Comparison of ENCODE assay signal across 18 cellular contexts in the genomic region with DNA sequence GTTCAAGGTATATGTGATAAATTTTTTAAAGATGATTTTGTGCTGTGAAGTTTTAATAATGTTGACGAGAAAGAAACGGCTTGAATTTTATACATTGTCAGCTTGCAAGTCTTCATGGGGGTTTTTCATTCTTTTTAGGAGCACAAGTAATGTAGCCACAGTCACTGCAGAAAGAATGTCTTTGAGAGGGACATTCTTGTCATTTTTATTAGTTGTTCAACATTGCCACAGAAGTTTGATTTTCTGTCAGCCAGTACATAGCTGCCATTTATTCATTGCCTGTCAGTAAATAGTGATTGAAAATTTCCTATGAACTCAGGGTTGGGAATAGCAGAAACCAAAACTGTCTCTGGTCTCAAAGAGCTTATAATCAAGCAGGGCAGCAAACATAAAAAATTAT.
DNase-seq lines count a peak whose midpoint lies in the region; ATAC-seq and TF ChIP-seq lines count a peak whose summit lies in the region.
"Had no signal": no experiment of that assay in that cellular context is flagged by ENCODE, and none has a peak within 500 bp of the region (broad histone marks: within the 10 kb centered on the region; RNA-seq: fewer than 3 reads in every experiment).

No MANE protein-coding gene starts in this region.

- peak overlapping the region; percentile 79 for H3K27ac ChIP-seq in left ventricle myocardium inferior (replicated peaks)
- peak overlapping the region; percentile 89 to 99 (median 92) for H3K27ac ChIP-seq in gastroesophageal sphincter
- peak overlapping the region; percentile 82 for H3K27ac ChIP-seq in rectal smooth muscle tissue (ENCODE audit: low read depth, low read length)
- H3K27ac ChIP-seq in uterus, result peak overlapping the region; percentile 51 to 59
- H3K27ac ChIP-seq: epithelial cell of prostate had no signal

- peak overlapping the region; percentile 10 for H3K4me3 ChIP-seq in left ventricle myocardium inferior
- no peak overlapping the region for H3K4me3 ChIP-seq in gastroesophageal sphincter
- no peak overlapping the region for H3K4me3 ChIP-seq in rectal smooth muscle tissue (ENCODE audit: low read length)
- H3K4me3 ChIP-seq in uterus, result no peak overlapping the region
- H3K4me3 ChIP-seq: A549, right lobe of liver had no signal

- TF ChIP-seq EP300 in gastroesophageal sphincter (IDR thresholded peaks at IDR 0.05), result no peak

- H3K9ac ChIP-seq in rectal smooth muscle tissue (ENCODE audit: low read length), result no peak overlapping the region

- H3K27me3 ChIP-seq in left ventricle myocardium inferior (ENCODE audit: low read depth), result no peaks in the 10 kb centered on the region
- no peaks in the 10 kb centered on the region for H3K27me3 ChIP-seq in gastroesophageal sphincter
- H3K27me3 ChIP-seq in rectal smooth muscle tissue (ENCODE audit: control insufficient read depth, insufficient read depth, low read length), result no peaks in the 10 kb centered on the region
- no peaks in the 10 kb centered on the region for H3K27me3 ChIP-seq in uterus
- H3K27me3 ChIP-seq: right lobe of liver had no signal

- H3K9me3 ChIP-seq in left ventricle myocardium inferior (replicated peaks) (no peaks in the 10 kb centered on the region), gastroesophageal sphincter (no peaks in the 10 kb centered on the region), uterus (no peaks in the 10 kb centered on the region)
- H3K9me3 ChIP-seq: A549, right lobe of liver had no signal

- DNase-seq in left ventricle myocardium inferior (no peak), left ventricle myocardium superior (no peak), uterus (no peak), NCI-H1694 (lab: John Stamatoyannopoulos, UW) (no peak)
- DNase-seq: activated CD4-positive, alpha-beta T cell treated with anti-CD3 and anti-CD28 coated beads for 1 hour; amygdala; H7; NCI-H526; stimulated activated CD4-positive, alpha-beta T cell treated with anti-CD3 and anti-CD28 coated beads, Interleukin-2, amount 100 ng/mL, for 24 hours had no signal

- ATAC-seq in left ventricle myocardium superior (no peak), gastroesophageal sphincter (no peak), GM19035 (IDR thresholded peaks at IDR 0.05; ENCODE audit: unreplicated experiment) (no peak), GM18505 (IDR thresholded peaks at IDR 0.05; ENCODE audit: unreplicated experiment) (no peak)
- ATAC-seq: A549; activated CD8-positive, alpha-beta memory T cell treated with anti-CD3 and anti-CD28 coated beads, Interleukin-2, amount 10 ng/mL, durations not matched to agents 7 days and 5 days; SK-N-SH treated with all-trans-retinoic acid at 6 μM for 48 hours had no signal

- no peak for TF ChIP-seq CTCF in left ventricle myocardium inferior (IDR thresholded peaks at IDR 0.05; ENCODE audit: borderline replicate concordance)
- no peak for TF ChIP-seq CTCF in gastroesophageal sphincter (IDR thresholded peaks at IDR 0.05)
- TF ChIP-seq CTCF in uterus (IDR thresholded peaks at IDR 0.05), result no peak

- intact Hi-C loops in left ventricle myocardium inferior (cut with micrococcal nuclease), result no loop called here
- intact Hi-C loops in left ventricle myocardium superior (cut with micrococcal nuclease), result no loop called here
- intact Hi-C loops in uterus (cut with DNase I; ENCODE audit: low total_unique reads), result no loop called here

- TF ChIP-seq POLR2A in gastroesophageal sphincter (IDR thresholded peaks at IDR 0.05) (no peak), uterus (IDR thresholded peaks at IDR 0.05) (no peak), GM18505 (IDR thresholded peaks at IDR 0.05; ENCODE audit: borderline replicate concordance, extremely low read depth, insufficient read depth, insufficient read length) (no peak)

- H3K4me1 ChIP-seq in left ventricle myocardium inferior, result peaks cover 88% of the 10 kb centered on the region
- peaks cover 62 to 98% (median 66%) of the 10 kb centered on the region in 3 donors for H3K4me1 ChIP-seq in gastroesophageal sphincter
- peaks cover 54% of the 10 kb centered on the region for H3K4me1 ChIP-seq in rectal smooth muscle tissue (ENCODE audit: control insufficient read depth, insufficient read depth, low read length)
- H3K4me1 ChIP-seq in uterus, result peaks cover 12 to 14% of the 10 kb centered on the region in 2 donors

- 7 to 15% methylated on average over 2 of the region's 2 CpGs for WGBS in gastroesophageal sphincter (ENCODE audit: low coverage in 1 of 2), 2 donors

- H3K36me3 ChIP-seq in left ventricle myocardium inferior (peaks cover 42% of the 10 kb centered on the region), gastroesophageal sphincter (no peaks in the 10 kb centered on the region), rectal smooth muscle tissue (ENCODE audit: control insufficient read depth, insufficient read depth, low read length) (no peaks in the 10 kb centered on the region), uterus (no peaks in the 10 kb centered on the region)
- H3K36me3 ChIP-seq: right lobe of liver had no signal
